15 cellular contexts compared by ENCODE assay signal in the genomic region with DNA sequence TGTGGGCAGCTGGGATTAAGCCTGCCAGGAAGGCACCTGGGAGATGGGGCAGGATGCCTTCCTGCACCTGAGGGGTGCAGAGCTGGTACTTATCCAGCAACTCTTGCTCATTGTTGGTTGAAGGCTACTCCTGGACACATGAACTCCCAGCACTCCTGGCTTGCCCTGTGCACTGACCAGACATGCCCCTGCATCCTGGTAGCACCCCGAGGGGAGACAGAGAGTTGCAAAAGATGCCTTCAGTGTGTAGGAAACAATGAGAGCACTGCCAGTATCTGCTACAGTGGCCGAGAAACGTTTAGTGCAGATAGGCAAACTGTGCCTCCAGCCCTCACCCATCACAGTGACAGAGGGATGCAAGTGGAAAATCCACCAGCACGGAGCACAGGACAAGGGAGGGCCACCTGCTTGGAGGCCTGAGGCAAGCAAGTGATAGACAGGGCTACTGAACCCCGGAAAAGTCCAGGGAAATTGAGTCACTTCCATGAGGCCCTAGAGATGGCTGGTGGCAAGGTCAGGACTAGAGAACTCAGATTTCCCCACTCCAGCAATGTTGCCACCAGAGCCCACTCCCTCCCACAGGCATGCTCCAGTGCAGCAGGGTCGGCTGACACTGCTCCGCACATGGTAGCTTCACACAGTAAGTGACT.
"Had no signal": no experiment of that assay in that cellular context is flagged by ENCODE, and none has a peak within 500 bp of the region (broad histone marks: within the 10 kb centered on the region; RNA-seq: fewer than 3 reads in every experiment).

No MANE protein-coding gene starts in this region.

- H3K27me3 ChIP-seq: foreskin keratinocyte, right atrium auricular region, stomach, uterus had no signal

- H3K36me3 ChIP-seq: right atrium auricular region, stomach, uterus had no signal

- H3K27ac ChIP-seq: foreskin keratinocyte, stomach, uterus had no signal

- FAIRE-seq: endothelial cell of umbilical vein, kidney, small intestine had no signal

- ATAC-seq: naive thymus-derived CD8-positive, alpha-beta T cell had no signal

- H3K4me3 ChIP-seq: mucosa of descending colon, right atrium auricular region, stomach, uterus had no signal

- H3K4me1 ChIP-seq: stomach, uterus had no signal

- DNase-seq: effector CD4-positive, alpha-beta T cell; erythroblast; immature natural killer cell; kidney; mucosa of descending colon; naive thymus-derived CD8-positive, alpha-beta T cell; small intestine; stimulated activated CD4-positive, alpha-beta T cell treated with anti-CD3 and anti-CD28 coated beads, Interleukin-12 subunit alpha, Interleukin-12 subunit beta, amount 100 ng/mL, for 4 hours; stimulated activated naive CD4-positive, alpha-beta T cell; stomach; substantia nigra; uterus had no signal

- H3K9me3 ChIP-seq: mucosa of descending colon, right atrium auricular region, stomach, uterus had no signal
